1 cellular context compared by ENCODE assay signal in the genomic region with DNA sequence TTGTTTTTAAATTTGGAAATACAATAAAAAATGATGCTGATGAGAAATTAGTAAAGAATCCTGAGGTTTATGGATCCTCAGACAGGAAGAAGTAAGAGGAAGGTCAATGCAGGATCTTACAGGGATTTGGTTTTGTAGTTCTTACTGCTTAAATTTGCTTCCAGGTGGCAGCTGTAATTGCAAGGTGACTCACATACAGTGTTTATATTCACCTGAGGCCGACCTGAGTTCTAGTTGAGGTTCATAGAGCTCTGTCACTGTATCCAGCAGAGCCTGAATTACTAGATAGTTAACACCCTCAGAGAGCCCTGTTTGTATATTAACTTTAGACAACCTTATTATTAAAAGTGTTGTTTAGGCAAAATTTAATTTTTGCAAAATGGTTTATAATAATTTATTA.
TF ChIP-seq lines count a peak whose summit lies in the region.

No MANE protein-coding gene starts in this region.

TF ChIP-seq in SK-N-SH, 30 proteins besides CTCF, POLR2A, EP300 and RAD21 (continued from another document):
- TF ChIP-seq PBX3 (IDR thresholded peaks at IDR 0.05), result no peak
- no peak for TF ChIP-seq SIN3A (IDR thresholded peaks at IDR 0.05; ENCODE audit: borderline replicate concordance, low read depth, low read length)
- no peak for TF ChIP-seq RXRA (IDR thresholded peaks at IDR 0.05; ENCODE audit: borderline replicate concordance, low read depth)
- TF ChIP-seq FOSL2 (IDR thresholded peaks at IDR 0.05; ENCODE audit: borderline replicate concordance, low read depth), result no peak
- TF ChIP-seq RCOR1 (IDR thresholded peaks at IDR 0.05; ENCODE audit: low read length), result no peak
- TF ChIP-seq MXI1 (IDR thresholded peaks at IDR 0.05; ENCODE audit: low read depth, low read length), result no peak
- no peak for TF ChIP-seq EZH2phosphoT487 (IDR thresholded peaks at IDR 0.05; ENCODE audit: borderline replicate concordance, low read depth)
